29 cellular contexts compared by ENCODE assay signal in the genomic region with DNA sequence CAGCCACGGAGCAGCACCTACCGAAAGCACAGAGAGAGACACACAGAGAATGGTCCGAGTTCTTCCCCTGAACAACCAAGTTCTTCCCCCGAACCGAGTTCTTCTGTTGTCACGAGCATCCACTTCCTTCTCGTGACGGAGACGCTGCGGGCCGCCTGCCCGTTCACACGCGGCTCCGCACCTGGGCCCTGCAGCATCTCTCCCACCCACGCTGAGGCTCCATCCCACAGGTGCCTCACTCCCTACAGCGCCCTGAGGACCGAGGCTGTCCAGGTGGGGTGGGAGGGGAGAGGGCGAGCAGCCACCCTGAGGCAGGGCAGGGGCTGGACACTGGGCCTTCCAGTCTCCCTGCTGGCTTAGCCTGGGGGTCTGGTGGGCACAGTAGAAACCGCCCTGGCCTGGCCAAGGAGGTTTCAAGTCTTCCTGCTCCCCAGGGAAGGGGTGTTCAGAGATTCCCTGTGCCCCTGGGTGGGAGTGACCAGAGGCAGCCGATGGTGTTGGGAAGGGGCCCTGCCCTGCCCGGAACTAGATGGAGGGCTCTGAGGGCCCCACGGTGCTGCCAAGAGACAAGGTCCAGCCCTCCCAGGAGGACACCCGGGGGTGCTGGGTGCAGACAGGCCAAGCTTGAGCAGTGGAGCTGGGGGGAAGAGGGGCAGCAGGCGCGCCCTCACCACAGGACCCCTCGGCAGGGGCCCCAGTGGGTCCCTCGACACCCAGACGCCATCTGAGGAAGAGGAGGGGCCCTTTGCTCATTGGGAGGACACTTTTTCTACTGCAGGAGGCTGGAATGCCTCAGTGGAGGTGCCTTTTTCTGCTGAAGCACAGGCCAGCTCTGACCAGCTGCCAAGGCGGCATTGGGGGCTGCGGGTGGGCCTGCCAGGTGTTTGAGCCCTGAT.
"Had no signal": no experiment of that assay in that cellular context is flagged by ENCODE, and none has a peak within 500 bp of the region (broad histone marks: within the 10 kb centered on the region; RNA-seq: fewer than 3 reads in every experiment).

No MANE protein-coding gene starts in this region.

- H3K9ac ChIP-seq: parathyroid adenoma had no signal

- ATAC-seq: activated CD8-positive, alpha-beta memory T cell treated with anti-CD3 and anti-CD28 coated beads, Interleukin-2, amount 10 ng/mL, durations not matched to agents 7 days and 5 days; activated CD8-positive, alpha-beta T cell treated with anti-CD3 and anti-CD28 coated beads, Interleukin-2, amount 10 ng/mL, durations not matched to agents 7 days and 5 days; esophagus mucosa; left colon; naive thymus-derived CD8-positive, alpha-beta T cell; right cardiac atrium; upper lobe of right lung had no signal

- H3K4me3 ChIP-seq: breast epithelium, stomach, thyroid gland, upper lobe of right lung had no signal

- H3K4me1 ChIP-seq: breast epithelium, parathyroid adenoma, upper lobe of right lung had no signal

- H3K9me3 Mint-ChIP-seq: activated B cell treated with CpG ODN at 0.5 μM for 24 hours; activated naive CD4-positive, alpha-beta T cell treated with anti-CD3 and anti-CD28 coated beads, Interleukin-2, amount 50 U/mL, for 24 hours; activated T-helper 2 cell treated with anti-CD3 and anti-CD28 coated beads, Interferon-gamma antibody, Interleukin-2, Interleukin-4, amounts not matched to agents 10 μg/mL and 5 μg/mL and 100 μg/mL, durations not matched to agents 14 hours and 24 hours and 36 hours; endodermal cell; immature natural killer cell; naive thymus-derived CD8-positive, alpha-beta T cell; neural crest cell; T-helper 2 cell treated with Interferon-gamma antibody and Interleukin-4, amounts not matched to agents 5 μg/mL and 100 μg/mL, for 36 hours had no signal

- H3K36me3 Mint-ChIP-seq: activated CD8-positive, alpha-beta memory T cell treated with anti-CD3 and anti-CD28 coated beads, Interleukin-2, amount 10 ng/mL, durations not matched to agents 7 days and 5 days; activated naive CD4-positive, alpha-beta T cell treated with anti-CD3 and anti-CD28 coated beads, Interleukin-2, amount 50 U/mL, for 24 hours; immature natural killer cell had no signal

- H3K4me3 Mint-ChIP-seq: activated B cell treated with CpG ODN at 0.5 μM for 24 hours; activated CD8-positive, alpha-beta memory T cell treated with anti-CD3 and anti-CD28 coated beads, Interleukin-2, amount 10 ng/mL, durations not matched to agents 7 days and 5 days; activated CD8-positive, alpha-beta T cell treated with anti-CD3 and anti-CD28 coated beads, Interleukin-2, amount 10 ng/mL, durations not matched to agents 7 days and 5 days; activated naive CD4-positive, alpha-beta T cell treated with anti-CD3 and anti-CD28 coated beads, Interleukin-2, amount 50 U/mL, for 24 hours; endodermal cell; immature natural killer cell; naive thymus-derived CD8-positive, alpha-beta T cell; neural crest cell; T-helper 2 cell treated with Interferon-gamma antibody and Interleukin-4, amounts not matched to agents 5 μg/mL and 100 μg/mL, for 36 hours had no signal

- H3K27ac ChIP-seq: breast epithelium, parathyroid adenoma, stomach, thyroid gland, upper lobe of right lung had no signal

- H3K9me3 ChIP-seq: breast epithelium, stomach, thyroid gland, upper lobe of right lung had no signal

- H3K4me1 Mint-ChIP-seq: activated B cell treated with CpG ODN at 0.5 μM for 24 hours; activated naive CD4-positive, alpha-beta T cell treated with anti-CD3 and anti-CD28 coated beads, Interleukin-2, amount 50 U/mL, for 24 hours; endodermal cell; immature natural killer cell; naive thymus-derived CD8-positive, alpha-beta T cell; neural crest cell had no signal

- DNase-seq: activated B cell treated with CpG ODN at 0.5 μM for 24 hours; activated CD8-positive, alpha-beta memory T cell treated with anti-CD3 and anti-CD28 coated beads, Interleukin-2, amount 10 ng/mL, durations not matched to agents 7 days and 5 days; activated CD8-positive, alpha-beta T cell treated with anti-CD3 and anti-CD28 coated beads, Interleukin-2, amount 10 ng/mL, durations not matched to agents 7 days and 5 days; activated T-cell treated with anti-CD3 and anti-CD28 coated beads, Interleukin-2, amount 50 U/mL, for 48 hours; central memory CD4-positive, alpha-beta T cell; endodermal cell; foreskin fibroblast; head of caudate nucleus; hypothalamus; immature natural killer cell; kidney; left colon; mammary epithelial cell; midbrain; naive thymus-derived CD8-positive, alpha-beta T cell; occipital lobe; right cardiac atrium; stimulated activated CD4-positive, alpha-beta T cell treated with anti-CD3 and anti-CD28 coated beads, Interleukin-15, amount 100 ng/mL, for 24 hours; stimulated activated CD4-positive, alpha-beta T cell treated with anti-CD3 and anti-CD28 coated beads, Interleukin-2, amount 100 ng/mL, for 24 hours; stomach; thyroid gland; upper lobe of right lung had no signal

- H3K27ac Mint-ChIP-seq: activated B cell treated with CpG ODN at 0.5 μM for 24 hours; activated CD8-positive, alpha-beta memory T cell treated with anti-CD3 and anti-CD28 coated beads, Interleukin-2, amount 10 ng/mL, durations not matched to agents 7 days and 5 days; activated CD8-positive, alpha-beta T cell treated with anti-CD3 and anti-CD28 coated beads, Interleukin-2, amount 10 ng/mL, durations not matched to agents 7 days and 5 days; activated naive CD4-positive, alpha-beta T cell treated with anti-CD3 and anti-CD28 coated beads, Interleukin-2, amount 50 U/mL, for 24 hours; activated T-helper 2 cell treated with anti-CD3 and anti-CD28 coated beads, Interferon-gamma antibody, Interleukin-2, Interleukin-4, amounts not matched to agents 10 μg/mL and 5 μg/mL and 100 μg/mL, durations not matched to agents 14 hours and 24 hours and 36 hours; endodermal cell; immature natural killer cell; T-helper 2 cell treated with Interferon-gamma antibody and Interleukin-4, amounts not matched to agents 5 μg/mL and 100 μg/mL, for 36 hours had no signal

- H3K36me3 ChIP-seq: breast epithelium, stomach, thyroid gland, upper lobe of right lung had no signal
